Comparison of ENCODE assay signal across 18 cellular contexts in the genomic region with DNA sequence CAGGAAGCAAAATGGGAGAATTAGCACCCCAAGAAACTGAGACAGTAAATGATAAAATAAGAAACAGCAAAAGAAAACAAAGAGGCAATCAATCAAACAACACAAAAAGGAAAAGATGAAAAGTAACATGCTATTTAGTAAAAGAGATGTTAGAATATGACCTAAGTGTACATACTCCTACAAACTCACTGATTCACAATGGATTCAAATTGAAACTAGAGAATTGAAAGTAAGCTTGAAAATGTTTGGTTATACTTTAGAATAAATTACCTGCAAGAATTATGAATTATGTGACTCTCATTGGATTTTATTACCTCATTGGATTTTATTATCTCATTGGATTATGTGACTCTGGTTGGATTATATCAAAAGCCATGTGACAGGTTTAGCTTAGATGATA.
"Had no signal": no experiment of that assay in that cellular context is flagged by ENCODE, and none has a peak within 500 bp of the region (broad histone marks: within the 10 kb centered on the region; RNA-seq: fewer than 3 reads in every experiment).

No MANE protein-coding gene starts in this region.

- H3K4me1 ChIP-seq: gastroesophageal sphincter had no signal

- H3K4me3 ChIP-seq: coronary artery, gastroesophageal sphincter, heart left ventricle, left ventricle myocardium inferior, smooth muscle cell, upper lobe of right lung had no signal

- H3K4me3 Mint-ChIP-seq: activated CD8-positive, alpha-beta memory T cell treated with anti-CD3 and anti-CD28 coated beads, Interleukin-2, amount 10 ng/mL, durations not matched to agents 7 days and 5 days; nephron; stimulated activated memory B cell treated with anti-CD40 and anti-IgM and Interleukin-4, amounts not matched to agents 10 μg/mL and 1 μg/mL and 100 μg/mL, for 72 hours had no signal

- H3K36me3 ChIP-seq: gastroesophageal sphincter, heart left ventricle, left ventricle myocardium inferior, upper lobe of right lung had no signal

- H3K9me3 ChIP-seq: gastroesophageal sphincter, heart left ventricle, left ventricle myocardium inferior, upper lobe of right lung had no signal

- ATAC-seq: activated CD8-positive, alpha-beta memory T cell treated with anti-CD3 and anti-CD28 coated beads, Interleukin-2, amount 10 ng/mL, durations not matched to agents 7 days and 5 days; gastroesophageal sphincter; heart left ventricle; sciatic nerve; stimulated activated memory B cell treated with anti-CD40 and anti-IgM and Interleukin-4, amounts not matched to agents 10 μg/mL and 1 μg/mL and 100 μg/mL, for 72 hours; upper lobe of right lung had no signal

- H3K27ac ChIP-seq: coronary artery, gastroesophageal sphincter, heart left ventricle, left ventricle myocardium inferior, upper lobe of right lung had no signal

- DNase-seq: activated CD4-positive, alpha-beta T cell treated with anti-CD3 and anti-CD28 coated beads for 1 hour; activated CD4-positive, alpha-beta T cell treated with anti-CD3 and anti-CD28 coated beads, Interleukin-2, amount 50 U/mL, for 4 hours; activated CD8-positive, alpha-beta memory T cell treated with anti-CD3 and anti-CD28 coated beads, Interleukin-2, amount 10 ng/mL, durations not matched to agents 7 days and 5 days; aorta; heart left ventricle; kidney glomerular epithelial cell; left ventricle myocardium inferior; mammary epithelial cell; midbrain; stimulated activated CD4-positive, alpha-beta T cell treated with anti-CD3 and anti-CD28 coated beads, Interleukin-4, amount 100 ng/mL, for 24 hours; T1000; upper lobe of right lung had no signal

- H3K36me3 Mint-ChIP-seq: activated CD8-positive, alpha-beta memory T cell treated with anti-CD3 and anti-CD28 coated beads, Interleukin-2, amount 10 ng/mL, durations not matched to agents 7 days and 5 days; stimulated activated memory B cell treated with anti-CD40 and anti-IgM and Interleukin-4, amounts not matched to agents 10 μg/mL and 1 μg/mL and 100 μg/mL, for 72 hours had no signal

- H3K4me2 ChIP-seq: smooth muscle cell had no signal

- H3K9me3 Mint-ChIP-seq: nephron; stimulated activated memory B cell treated with anti-CD40 and anti-IgM and Interleukin-4, amounts not matched to agents 10 μg/mL and 1 μg/mL and 100 μg/mL, for 72 hours had no signal

- H3K27me3 Mint-ChIP-seq: stimulated activated memory B cell treated with anti-CD40 and anti-IgM and Interleukin-4, amounts not matched to agents 10 μg/mL and 1 μg/mL and 100 μg/mL, for 72 hours had no signal

- H3K27me3 ChIP-seq: gastroesophageal sphincter, heart left ventricle, upper lobe of right lung had no signal
